In the genomic region with DNA sequence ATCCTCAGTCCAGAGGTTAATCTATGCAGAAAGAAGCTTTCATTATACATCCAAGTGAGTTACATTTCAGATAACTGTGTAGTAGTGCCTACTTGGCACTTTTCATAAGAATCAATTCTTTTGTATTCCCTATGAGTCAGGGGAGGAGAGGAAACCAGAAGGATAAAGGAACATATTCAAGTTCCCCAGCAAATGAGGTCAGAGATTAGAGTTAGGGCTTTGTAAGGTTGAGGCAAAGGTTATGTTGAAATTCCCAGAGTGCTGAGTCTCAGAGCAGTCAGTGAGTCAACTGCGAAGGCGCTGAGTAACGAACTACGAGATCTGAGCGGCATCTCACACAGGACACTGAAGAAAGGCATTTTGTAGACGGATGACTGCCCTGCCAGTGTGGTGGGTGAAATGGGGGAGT, we compare ENCODE assay signal across 13 cellular contexts. TPM values are rescaled to one million over a fixed set of nuclear protein-coding genes. Genes with fewer than 3 reads are reported as not detected.
DNase-seq lines count a peak whose midpoint lies in the region; ATAC-seq, FAIRE-seq and TF ChIP-seq lines count a peak whose summit lies in the region.
"Had no signal": no experiment of that assay in that cellular context is flagged by ENCODE, and none has a peak within 500 bp of the region (broad histone marks: within the 10 kb centered on the region; RNA-seq: fewer than 3 reads in every experiment).

No MANE protein-coding gene starts in this region.

- H3K36me3 ChIP-seq in left ventricle myocardium inferior (no peaks in the 10 kb centered on the region), lower lobe of right lung (no peaks in the 10 kb centered on the region), upper lobe of right lung (no peaks in the 10 kb centered on the region)

- H3K27me3 Mint-ChIP-seq in osteocyte (ENCODE audit: unreplicated experiment): peaks cover 36% of the 10 kb centered on the region

- H3K4me3 Mint-ChIP-seq in osteocyte (ENCODE audit: unreplicated experiment): no peak overlapping the region

- H3K27ac ChIP-seq in left ventricle myocardium inferior (replicated peaks): no peak overlapping the region
- no peak overlapping the region for H3K27ac ChIP-seq in lower lobe of right lung
- H3K27ac ChIP-seq in upper lobe of right lung: peak overlapping the region; percentile 7
- H3K27ac ChIP-seq: KMS-11 had no signal

- peaks cover 2% of the 10 kb centered on the region for H3K36me3 Mint-ChIP-seq in osteocyte (ENCODE audit: unreplicated experiment)

- no peaks in the 10 kb centered on the region for H3K27me3 ChIP-seq in left ventricle myocardium inferior (ENCODE audit: low read depth)
- H3K27me3 ChIP-seq in lower lobe of right lung (ENCODE audit: low read depth): no peaks in the 10 kb centered on the region
- H3K27me3 ChIP-seq in upper lobe of right lung: no peaks in the 10 kb centered on the region

- no peaks in the 10 kb centered on the region for H3K4me1 Mint-ChIP-seq in osteocyte (ENCODE audit: unreplicated experiment)

- DNase-seq in Right ventricle myocardium inferior (ENCODE audit: missing footprints) (no peak), left ventricle myocardium inferior (no peak), choroid plexus epithelial cell (ENCODE audit: low read depth) (peak; percentile 64), lower lobe of right lung (peak; percentile 58), upper lobe of right lung (no peak), HT-29 (ENCODE audit: low spot score) (no peak), osteocyte (ENCODE audit: extremely low spot score, unreplicated experiment) (no peak), GM19239 (ENCODE audit: insufficient read length, low spot score) (no peak)
- DNase-seq: ACHN; activated CD8-positive, alpha-beta memory T cell treated with anti-CD3 and anti-CD28 coated beads, Interleukin-2, amount 50 U/mL, for 4 hours had no signal

- peaks cover 7% of the 10 kb centered on the region for H3K4me1 ChIP-seq in left ventricle myocardium inferior
- no peaks in the 10 kb centered on the region for H3K4me1 ChIP-seq in lower lobe of right lung
- H3K4me1 ChIP-seq in upper lobe of right lung: no peaks in the 10 kb centered on the region

- FAIRE-seq in GM19239 (lab: Jason Lieb, UNC): no peak
- FAIRE-seq: colon had no signal

- H3K9me3 Mint-ChIP-seq in osteocyte (ENCODE audit: unreplicated experiment): no peaks in the 10 kb centered on the region

- ATAC-seq in Right ventricle myocardium inferior (peak; percentile 20), lower lobe of right lung (peak; percentile 78 to 86), upper lobe of right lung (peak; percentile 88)

- TF ChIP-seq CTCF in left ventricle myocardium inferior (IDR thresholded peaks at IDR 0.05; ENCODE audit: borderline replicate concordance) (no peak), choroid plexus epithelial cell (conservative IDR thresholded peaks at IDR 0.05; ENCODE audit: low read depth, low read length) (no peak), lower lobe of right lung (IDR thresholded peaks at IDR 0.05) (no peak), upper lobe of right lung (IDR thresholded peaks at IDR 0.05) (no peak), osteocyte (IDR thresholded peaks at IDR 0.05) (no peak)

- intact Hi-C loops in Right ventricle myocardium inferior (cut with DNase I) (no loop called here), left ventricle myocardium inferior (cut with micrococcal nuclease) (no loop called here), lower lobe of right lung (cut with DNase I) (no loop called here), upper lobe of right lung (cut with DNase I) (no loop called here)

- H3K4me3 ChIP-seq in left ventricle myocardium inferior (no peak overlapping the region), choroid plexus epithelial cell (ENCODE audit: low read depth, low read length) (no peak overlapping the region), lower lobe of right lung (no peak overlapping the region), upper lobe of right lung (no peak overlapping the region)

- no peak overlapping the region for H3K27ac Mint-ChIP-seq in osteocyte (ENCODE audit: unreplicated experiment)

- H3K9me3 ChIP-seq in left ventricle myocardium inferior (replicated peaks): no peaks in the 10 kb centered on the region
- no peaks in the 10 kb centered on the region for H3K9me3 ChIP-seq in lower lobe of right lung
- H3K9me3 ChIP-seq in upper lobe of right lung: no peaks in the 10 kb centered on the region

RNA-seq across cellular contexts. Expression of gene ME2, which starts 25.1 kb away (rescaled TPM):
- total RNA-seq in Right ventricle myocardium inferior (88.2 TPM), left ventricle myocardium inferior (54.5 TPM), lower lobe of right lung (42.4 TPM), upper lobe of right lung (40.5 TPM), osteocyte (31.8 and 32.4 TPM in 2 replicates)
- total RNA-seq in HT-29 (2014; rRNA removed; shearing (Covaris generic)): 23.4 and 28.9 TPM in 2 replicates

RNA-seq across cellular contexts. Expression of gene MRO, which starts 34.1 kb away (rescaled TPM):
- total RNA-seq in Right ventricle myocardium inferior (4.6 TPM), left ventricle myocardium inferior (3.8 TPM), lower lobe of right lung (0.44 TPM), upper lobe of right lung (0.20 TPM), osteocyte (not detected in 2 replicates)
- total RNA-seq in HT-29 (2014; rRNA removed; shearing (Covaris generic)): not detected in 2 replicates
- total RNA-seq: lung microvascular endothelial cell had no signal

Comparison
In these comparisons a context has a peak if more than half of its experiments do, and no peak if none do; other contexts are left out.
1. ATAC-seq: peak in every context shown above with its lines; median percentile 88 in upper lobe of right lung; 82 in lower lobe of right lung; 20 in Right ventricle myocardium inferior.
2. DNase-seq: peak in choroid plexus epithelial cell (single experiment) and lower lobe of right lung (single experiment); none in Right ventricle myocardium inferior (single experiment), left ventricle myocardium inferior (single experiment), upper lobe of right lung (single experiment), HT-29 (single experiment), osteocyte (single experiment) and GM19239 (single experiment).